Comparison of ENCODE assay signal across 7 cellular contexts in genomic region chr1:156193208-156193487, GRCh38. TPM values are rescaled to one million over a fixed set of nuclear protein-coding genes. Genes with fewer than 3 reads are reported as not detected.
DNase-seq lines count a peak whose midpoint lies in the region; ATAC-seq lines count a peak whose summit lies in the region.

No MANE protein-coding gene starts in this region.

- no peaks in the 10 kb centered on the region for H3K27me3 Mint-ChIP-seq in activated T-helper 1 cell treated with anti-CD3 and anti-CD28 coated beads, Interleukin-12 subunit alpha, Interleukin-12 subunit beta, Interleukin-2, Interleukin-4 antibody, amounts not matched to agents 30 ng/mL and 10 ng/mL and 1 ng/mL, durations not matched to agents 14 hours and 24 hours and 36 hours (ENCODE audit: insufficient read depth)
- H3K27me3 Mint-ChIP-seq in stimulated activated naive B cell treated with anti-CD40 and anti-IgM and Interleukin-4, amounts not matched to agents 10 μg/mL and 1 μg/mL and 100 μg/mL, for 72 hours: no peaks in the 10 kb centered on the region

- peaks cover 49% of the 10 kb centered on the region for H3K4me1 Mint-ChIP-seq in activated T-helper 1 cell treated with anti-CD3 and anti-CD28 coated beads, Interleukin-12 subunit alpha, Interleukin-12 subunit beta, Interleukin-2, Interleukin-4 antibody, amounts not matched to agents 30 ng/mL and 10 ng/mL and 1 ng/mL, durations not matched to agents 14 hours and 24 hours and 36 hours (ENCODE audit: low read depth)
- H3K4me1 Mint-ChIP-seq in stimulated activated naive B cell treated with anti-CD40 and anti-IgM and Interleukin-4, amounts not matched to agents 10 μg/mL and 1 μg/mL and 100 μg/mL, for 72 hours: peaks cover 24 to 40% of the 10 kb centered on the region in 2 donors

- H3K27me3 ChIP-seq in HUES48 (ENCODE audit: control insufficient read depth, insufficient read depth, low read length): no peaks in the 10 kb centered on the region

- peak overlapping the region; percentile 87 for H3K27ac Mint-ChIP-seq in activated T-helper 1 cell treated with anti-CD3 and anti-CD28 coated beads, Interleukin-12 subunit alpha, Interleukin-12 subunit beta, Interleukin-2, Interleukin-4 antibody, amounts not matched to agents 30 ng/mL and 10 ng/mL and 1 ng/mL, durations not matched to agents 14 hours and 24 hours and 36 hours
- H3K27ac Mint-ChIP-seq in stimulated activated naive B cell treated with anti-CD40 and anti-IgM and Interleukin-4, amounts not matched to agents 10 μg/mL and 1 μg/mL and 100 μg/mL, for 72 hours: peak overlapping the region; percentile 98

- H3K9ac ChIP-seq in HUES48 (ENCODE audit: low read depth, low read length): peak overlapping the region; percentile 67

- ATAC-seq in stimulated activated naive B cell treated with anti-CD40 and anti-IgM and Interleukin-4, amounts not matched to agents 10 μg/mL and 1 μg/mL and 100 μg/mL, for 72 hours (replicated peaks): no peak
- ATAC-seq in HG02642 (IDR thresholded peaks at IDR 0.05; ENCODE audit: poor library complexity, unreplicated experiment): no peak
- ATAC-seq in GM18498 (IDR thresholded peaks at IDR 0.05; ENCODE audit: unreplicated experiment): no peak

- peak overlapping the region; percentile 89 for H3K27ac ChIP-seq in HUES48 (ENCODE audit: low read depth, low read length)

- H3K4me3 ChIP-seq in HUES48 (ENCODE audit: low read depth, low read length) (peak overlapping the region; percentile 44), iPS-18c (ENCODE audit: insufficient read depth, low read depth, low read length) (peak overlapping the region; percentile 31; the same call in 1 of the 2 replicates)

- no peaks in the 10 kb centered on the region; the same call in 1 of the 2 replicates for H3K4me1 ChIP-seq in HUES48 (ENCODE audit: control insufficient read depth, insufficient read depth, low read length)

- H3K9me3 Mint-ChIP-seq in activated T-helper 1 cell treated with anti-CD3 and anti-CD28 coated beads, Interleukin-12 subunit alpha, Interleukin-12 subunit beta, Interleukin-2, Interleukin-4 antibody, amounts not matched to agents 30 ng/mL and 10 ng/mL and 1 ng/mL, durations not matched to agents 14 hours and 24 hours and 36 hours: peaks cover 6% of the 10 kb centered on the region
- peaks cover 0 to 2% of the 10 kb centered on the region in 2 donors for H3K9me3 Mint-ChIP-seq in stimulated activated naive B cell treated with anti-CD40 and anti-IgM and Interleukin-4, amounts not matched to agents 10 μg/mL and 1 μg/mL and 100 μg/mL, for 72 hours

- H3K36me3 Mint-ChIP-seq in activated T-helper 1 cell treated with anti-CD3 and anti-CD28 coated beads, Interleukin-12 subunit alpha, Interleukin-12 subunit beta, Interleukin-2, Interleukin-4 antibody, amounts not matched to agents 30 ng/mL and 10 ng/mL and 1 ng/mL, durations not matched to agents 14 hours and 24 hours and 36 hours (ENCODE audit: low read depth): peaks cover 28% of the 10 kb centered on the region
- peaks cover 20 to 28% of the 10 kb centered on the region in 2 donors for H3K36me3 Mint-ChIP-seq in stimulated activated naive B cell treated with anti-CD40 and anti-IgM and Interleukin-4, amounts not matched to agents 10 μg/mL and 1 μg/mL and 100 μg/mL, for 72 hours

- peak overlapping the region; percentile 94 for H3K4me3 Mint-ChIP-seq in activated T-helper 1 cell treated with anti-CD3 and anti-CD28 coated beads, Interleukin-12 subunit alpha, Interleukin-12 subunit beta, Interleukin-2, Interleukin-4 antibody, amounts not matched to agents 30 ng/mL and 10 ng/mL and 1 ng/mL, durations not matched to agents 14 hours and 24 hours and 36 hours
- H3K4me3 Mint-ChIP-seq in stimulated activated naive B cell treated with anti-CD40 and anti-IgM and Interleukin-4, amounts not matched to agents 10 μg/mL and 1 μg/mL and 100 μg/mL, for 72 hours: peak overlapping the region; percentile 90 to 96

- peaks cover 8% of the 10 kb centered on the region; the same call in 1 of the 2 replicates for H3K9me3 ChIP-seq in HUES48 (ENCODE audit: control insufficient read depth, insufficient read depth, low read length)
- H3K9me3 ChIP-seq in iPS-18c (ENCODE audit: control insufficient read depth, insufficient read depth, low read length): no peaks in the 10 kb centered on the region

- peaks cover 14% of the 10 kb centered on the region for H3K36me3 ChIP-seq in HUES48 (ENCODE audit: control insufficient read depth, insufficient read depth, low read length)

- no peak for DNase-seq in activated T-helper 1 cell treated with anti-CD3 and anti-CD28 coated beads, Interleukin-12 subunit alpha, Interleukin-12 subunit beta, Interleukin-2, Interleukin-4 antibody, amounts not matched to agents 30 ng/mL and 10 ng/mL and 1 ng/mL, durations not matched to agents 14 hours and 24 hours and 36 hours (ENCODE audit: low spot score)
- DNase-seq in stimulated activated naive B cell treated with anti-CD40 and anti-IgM and Interleukin-4, amounts not matched to agents 10 μg/mL and 1 μg/mL and 100 μg/mL, for 72 hours: no peak
- DNase-seq in NCI-H82 treated with DMSO at 0.1 percent for 48 hours (lab: John Stamatoyannopoulos, UW; ENCODE audit: unreplicated experiment): no peak

- intact Hi-C loops in activated T-helper 1 cell treated with anti-CD3 and anti-CD28 coated beads, Interleukin-12 subunit alpha, Interleukin-12 subunit beta, Interleukin-2, Interleukin-4 antibody, amounts not matched to agents 30 ng/mL and 10 ng/mL and 1 ng/mL, durations not matched to agents 14 hours and 24 hours and 36 hours (cut with micrococcal nuclease): loop anchor here (1.0 to 10.0 kb wide), 7 partner anchors 32 to 552 kb away; partner anchors contain the start of genes CCT3, GON4L, MRPL24 and SMG5

RNA-seq across cellular contexts. Expression of gene SLC25A44, which starts 0.8 kb away (rescaled TPM):
- total RNA-seq in activated T-helper 1 cell treated with anti-CD3 and anti-CD28 coated beads, Interleukin-12 subunit alpha, Interleukin-12 subunit beta, Interleukin-2, Interleukin-4 antibody, amounts not matched to agents 30 ng/mL and 10 ng/mL and 1 ng/mL, durations not matched to agents 14 hours and 24 hours and 36 hours: 67.6 and 79.3 TPM in 2 replicates

RNA-seq across cellular contexts. Expression of gene PMF1, which starts 19.7 kb away (rescaled TPM):
- total RNA-seq in activated T-helper 1 cell treated with anti-CD3 and anti-CD28 coated beads, Interleukin-12 subunit alpha, Interleukin-12 subunit beta, Interleukin-2, Interleukin-4 antibody, amounts not matched to agents 30 ng/mL and 10 ng/mL and 1 ng/mL, durations not matched to agents 14 hours and 24 hours and 36 hours: 105 and 111 TPM in 2 replicates

RNA-seq across cellular contexts. Expression of gene SEMA4A, which starts 39.8 kb away (rescaled TPM):
- total RNA-seq in activated T-helper 1 cell treated with anti-CD3 and anti-CD28 coated beads, Interleukin-12 subunit alpha, Interleukin-12 subunit beta, Interleukin-2, Interleukin-4 antibody, amounts not matched to agents 30 ng/mL and 10 ng/mL and 1 ng/mL, durations not matched to agents 14 hours and 24 hours and 36 hours: 8.8 and 9.0 TPM in 2 replicates

RNA-seq across cellular contexts. Expression of gene BGLAP, which starts 48.8 kb away (rescaled TPM):
- total RNA-seq in activated T-helper 1 cell treated with anti-CD3 and anti-CD28 coated beads, Interleukin-12 subunit alpha, Interleukin-12 subunit beta, Interleukin-2, Interleukin-4 antibody, amounts not matched to agents 30 ng/mL and 10 ng/mL and 1 ng/mL, durations not matched to agents 14 hours and 24 hours and 36 hours: 1.8 and 2.5 TPM in 2 replicates

RNA-seq across cellular contexts. Expression of gene PAQR6, which starts 54.7 kb away (rescaled TPM):
- total RNA-seq in activated T-helper 1 cell treated with anti-CD3 and anti-CD28 coated beads, Interleukin-12 subunit alpha, Interleukin-12 subunit beta, Interleukin-2, Interleukin-4 antibody, amounts not matched to agents 30 ng/mL and 10 ng/mL and 1 ng/mL, durations not matched to agents 14 hours and 24 hours and 36 hours: 5.0 and 5.2 TPM in 2 replicates
